In genomic region chr11:10455637-10456487, GRCh38 we compare ENCODE assay signal across 8 cellular contexts. TPM values are rescaled to one million over a fixed set of nuclear protein-coding genes. Genes with fewer than 3 reads are reported as not detected.
A peak's percentile ranks its signal among the peaks of the same experiment; 100 is the strongest.
DNase-seq lines count a peak whose midpoint lies in the region; ATAC-seq and TF ChIP-seq lines count a peak whose summit lies in the region.

No MANE protein-coding gene starts in this region.

- no peak overlapping the region for H3K27ac ChIP-seq in HUES64 (ENCODE audit: low read depth, low read length)
- peak overlapping the region; percentile 92 for H3K27ac ChIP-seq in RWPE2 (ENCODE audit: poor library complexity, severe bottlenecking)
- H3K27ac ChIP-seq in heart left ventricle, result peak overlapping the region in 3 of 12 donors; percentile 0 to 86 (median 24)
- no peak overlapping the region for H3K27ac ChIP-seq in aorta (ENCODE audit: low read depth in 1 of 2, low read length in 2 of 2)

- no peaks in the 10 kb centered on the region for H3K9me3 ChIP-seq in HUES64 (ENCODE audit: insufficient read depth, low read depth, low read length)
- no peaks in the 10 kb centered on the region for H3K9me3 ChIP-seq in RWPE2 (ENCODE audit: severe bottlenecking)
- no peaks in the 10 kb centered on the region for H3K9me3 ChIP-seq in heart left ventricle
- no peaks in the 10 kb centered on the region for H3K9me3 ChIP-seq in aorta (ENCODE audit: control insufficient read depth, low read length)

- peak overlapping the region; percentile 34 for H3K4me3 ChIP-seq in HUES64 (ENCODE audit: low read length)
- peak overlapping the region; percentile 25 for H3K4me3 ChIP-seq in RWPE2 (ENCODE audit: severe bottlenecking)
- peak overlapping the region in 10 of 12 donors; percentile 8 to 65 (median 35) for H3K4me3 ChIP-seq in heart left ventricle
- H3K4me3 ChIP-seq in aorta (ENCODE audit: low read length in 2 of 2), result no peak overlapping the region

- intact Hi-C loops in heart left ventricle (cut with DNase I), result no loop called here
- intact Hi-C loops in aorta (cut with DNase I), result no loop called here

- 32% methylated on average over 18 of the region's 18 CpGs for WGBS in HUES64
- 21 to 31% (median 26%) methylated on average over 17 to 18 of the region's 18 CpGs for WGBS in heart left ventricle, 4 donors
- WGBS in aorta, 2 donors, result 17 to 19% methylated on average over 18 of the region's 18 CpGs

- ATAC-seq in GM21528 (IDR thresholded peaks at IDR 0.05; ENCODE audit: low FRiP score, unreplicated experiment) (peak; percentile 67), RWPE2 (ENCODE audit: low read depth) (peak; percentile 63), heart left ventricle (peak; percentile 36 to 80 (median 72)), aorta (ENCODE audit: low FRiP score) (peak; percentile 68)

- H3K9ac ChIP-seq in HUES64 (ENCODE audit: low read depth, low read length), result peak overlapping the region; percentile 0; the same call in 1 of the 2 replicates

- TF ChIP-seq POLR2A in heart left ventricle (IDR thresholded peaks at IDR 0.05), result no peak

- H3K27me3 ChIP-seq in HUES64 (ENCODE audit: insufficient read depth, low read length) (peaks cover 18% of the 10 kb centered on the region), RWPE2 (ENCODE audit: insufficient read depth, poor library complexity, severe bottlenecking) (no peaks in the 10 kb centered on the region), heart left ventricle (peaks cover 0 to 15% (median 7%) of the 10 kb centered on the region in 9 donors), aorta (ENCODE audit: control insufficient read depth in 1 of 2, insufficient read depth in 2 of 2, low read length in 1 of 2) (no peaks in the 10 kb centered on the region)

- DNase-seq in EL, result peak; percentile 79
- DNase-seq in RWPE2 (ENCODE audit: low spot score), result no peak
- DNase-seq in activated gamma-delta T cell treated with anti-CD3 and anti-CD28 coated beads, Interleukin-2, amount 50 U/mL, for 16 hours (ENCODE audit: low read depth), result peak; percentile 59
- DNase-seq in heart left ventricle, result peak; percentile 29 to 71 (median 45)
- DNase-seq in renal cortical epithelial cell (ENCODE audit: low read depth), result peak; percentile 55
- DNase-seq in aorta, result peak in 1 of 2 donors; percentile 77

- TF ChIP-seq CTCF in RWPE2 (IDR thresholded peaks at IDR 0.05; ENCODE audit: poor library complexity, severe bottlenecking) (no peak), heart left ventricle (IDR thresholded peaks at IDR 0.05) (no peak)

- peaks cover 23% of the 10 kb centered on the region for H3K4me1 ChIP-seq in HUES64 (ENCODE audit: insufficient read depth, low read length)
- H3K4me1 ChIP-seq in RWPE2 (ENCODE audit: insufficient read depth, poor library complexity, severe bottlenecking), result peaks cover 19% of the 10 kb centered on the region
- H3K4me1 ChIP-seq in heart left ventricle, result peaks cover 0 to 64% (median 6%) of the 10 kb centered on the region in 12 donors
- H3K4me1 ChIP-seq in aorta (ENCODE audit: control insufficient read depth in 1 of 2, insufficient read depth in 2 of 2, low read length in 2 of 2), result no peaks in the 10 kb centered on the region

- H3K36me3 ChIP-seq in HUES64 (ENCODE audit: insufficient read depth, low read length) (no peaks in the 10 kb centered on the region), RWPE2 (ENCODE audit: low read depth) (no peaks in the 10 kb centered on the region; the same call in 1 of the 2 replicates), heart left ventricle (no peaks in the 10 kb centered on the region), aorta (ENCODE audit: control insufficient read depth in 1 of 2, insufficient read depth in 2 of 2, low read length in 1 of 2) (no peaks in the 10 kb centered on the region)

RNA-seq across cellular contexts. Expression of gene AMPD3, which starts 0.8 kb away (rescaled TPM):
- polyA plus RNA-seq in HUES64 (2013, experiment 1 of 2), result 5.3 TPM
- 5.5 TPM for polyA plus RNA-seq in HUES64 (2013, experiment 2 of 2)
- total RNA-seq in heart left ventricle (10 to 100 TPM in 1 of 9 donors, 1 to 10 TPM in 8; 2.3 to 16.8 (median 3.0) TPM), renal cortical epithelial cell (6.7 and 6.8 TPM in 2 replicates), aorta (10 to 100 TPM in 1 of 2 donors, 1 to 10 TPM in 1; 7.8 to 16.9 TPM)
- polyA plus RNA-seq in heart left ventricle (1 to 10 TPM; 1.0 to 1.1 TPM), aorta (1 to 10 TPM; 2.5 to 3.8 TPM)

Comparison
In these comparisons a context has a peak if more than half of its experiments do, and no peak if none do; other contexts are left out.
1. H3K4me3 ChIP-seq: peak in HUES64 (single experiment), RWPE2 (single experiment) and heart left ventricle (10 of 12); none in aorta (0 of 2).
2. Peak in every context shown above with its lines, with median percentiles within 50 percentile points of each other: ATAC-seq.